ENCODE assay signal across 27 cellular contexts in the genomic region with DNA sequence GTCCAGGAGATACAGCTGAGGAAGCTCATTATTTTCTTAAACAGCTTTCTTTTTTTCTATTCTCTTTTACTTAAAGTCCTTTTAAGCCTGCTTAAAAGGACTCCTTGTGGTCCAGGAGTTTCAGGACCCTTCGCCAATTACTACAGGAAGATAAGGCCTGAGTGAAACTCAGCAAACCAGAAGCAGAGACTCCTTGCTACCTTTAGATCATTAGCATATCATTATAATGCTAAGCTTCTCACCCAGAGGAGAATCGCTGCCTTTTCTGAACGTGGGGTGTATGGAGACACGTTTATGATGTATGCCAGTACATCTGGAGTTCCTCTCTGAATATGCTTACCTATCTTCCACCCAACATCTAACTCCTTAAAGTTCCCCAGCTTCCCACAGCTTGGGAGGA.
"Had no signal": no experiment of that assay in that cellular context is flagged by ENCODE, and none has a peak within 500 bp of the region (broad histone marks: within the 10 kb centered on the region; RNA-seq: fewer than 3 reads in every experiment).

No MANE protein-coding gene starts in this region.

- H3K27me3 Mint-ChIP-seq: activated B cell treated with CpG ODN at 0.5 μM for 24 hours; activated CD4-positive, alpha-beta memory T cell treated with anti-CD3 and anti-CD28 coated beads for 36 hours; brain had no signal

- DNase-seq: activated B cell treated with CpG ODN at 0.5 μM for 24 hours; activated CD4-positive, alpha-beta memory T cell treated with anti-CD3 and anti-CD28 coated beads for 36 hours; activated CD4-positive, alpha-beta T cell treated with anti-CD3 and anti-CD28 coated beads for 4 hours; activated CD4-positive, alpha-beta T cell treated with anti-CD3 and anti-CD28 coated beads, Interleukin-2, amount 50 U/mL, for 1 hour; activated CD4-positive, CD25-positive, alpha-beta regulatory T cell treated with anti-CD3 and anti-CD28 coated beads, Interleukin-2, amount 50 U/mL, for 72 hours; activated CD8-positive, alpha-beta memory T cell treated with anti-CD3 and anti-CD28 coated beads, Interleukin-2, amount 50 U/mL, for 4 hours; activated gamma-delta T cell treated with Interleukin-2 at 50 U/mL for 16 hours; activated naive CD4-positive, alpha-beta T cell treated with anti-CD3 and anti-CD28 coated beads for 36 hours; activated T-cell treated with anti-CD3 and anti-CD28 coated beads for 4 hours; activated T-cell treated with anti-CD3 and anti-CD28 coated beads, Interleukin-2, amount 50 U/mL, for 4 hours; anterior cingulate cortex; central memory CD4-positive, alpha-beta T cell; Karpas-422; NCI-H1105; NCI-H1417 treated with DMSO at 0.1 percent for 48 hours; NCI-H187 treated with DMSO at 0.1 percent for 48 hours; NCI-H345; NCI-H524 treated with DMSO at 0.1 percent for 48 hours; SHP77 treated with DMSO at 0.1 percent for 48 hours; SK-N-SH had no signal

- H3K27ac Mint-ChIP-seq: activated B cell treated with CpG ODN at 0.5 μM for 24 hours; activated CD4-positive, alpha-beta memory T cell treated with anti-CD3 and anti-CD28 coated beads for 36 hours; activated naive CD4-positive, alpha-beta T cell treated with anti-CD3 and anti-CD28 coated beads for 36 hours; activated T-helper 1 cell treated with anti-CD3 and anti-CD28 coated beads, Interleukin-12 subunit alpha, Interleukin-12 subunit beta, Interleukin-2, Interleukin-4 antibody, amounts not matched to agents 30 ng/mL and 10 ng/mL and 1 ng/mL, durations not matched to agents 14 hours and 24 hours and 36 hours; T-helper 1 cell treated with Interleukin-12 subunit alpha and Interleukin-12 subunit beta and Interleukin-4 antibody, amounts not matched to agents 30 μg/mL and 1 μg/mL, for 36 hours; T-helper 2 cell treated with Interferon-gamma antibody and Interleukin-4, amounts not matched to agents 5 μg/mL and 100 μg/mL, for 36 hours had no signal

- H3K4me1 Mint-ChIP-seq: activated B cell treated with CpG ODN at 0.5 μM for 24 hours, brain had no signal

- H3K4me2 ChIP-seq: SK-N-SH had no signal

- H3K9me3 Mint-ChIP-seq: activated B cell treated with CpG ODN at 0.5 μM for 24 hours; activated CD4-positive, alpha-beta memory T cell treated with anti-CD3 and anti-CD28 coated beads for 36 hours; activated naive CD4-positive, alpha-beta T cell treated with anti-CD3 and anti-CD28 coated beads for 36 hours; activated naive CD4-positive, alpha-beta T cell treated with anti-CD3 and anti-CD28 coated beads, Interleukin-2, amount 50 U/mL, for 72 hours; activated T-cell treated with anti-CD3 and anti-CD28 coated beads, Interleukin-2, amount 50 U/mL, for 4 hours; activated T-helper 1 cell treated with anti-CD3 and anti-CD28 coated beads, Interleukin-12 subunit alpha, Interleukin-12 subunit beta, Interleukin-2, Interleukin-4 antibody, amounts not matched to agents 30 ng/mL and 10 ng/mL and 1 ng/mL, durations not matched to agents 14 hours and 24 hours and 36 hours; brain; T-helper 1 cell treated with Interleukin-12 subunit alpha and Interleukin-12 subunit beta and Interleukin-4 antibody, amounts not matched to agents 30 μg/mL and 1 μg/mL, for 36 hours; T-helper 2 cell treated with Interferon-gamma antibody and Interleukin-4, amounts not matched to agents 5 μg/mL and 100 μg/mL, for 36 hours had no signal

- H3K9ac ChIP-seq: SK-N-SH had no signal

- H3K27me3 ChIP-seq: SJSA1 had no signal

- H3K9me3 ChIP-seq: SJSA1, SK-N-SH had no signal

- H3K4me3 ChIP-seq: SJSA1 had no signal

- H3K4me1 ChIP-seq: SJSA1 had no signal

- H3K4me3 Mint-ChIP-seq: activated B cell treated with CpG ODN at 0.5 μM for 24 hours; activated CD4-positive, alpha-beta memory T cell treated with anti-CD3 and anti-CD28 coated beads for 36 hours; activated naive CD4-positive, alpha-beta T cell treated with anti-CD3 and anti-CD28 coated beads for 36 hours; activated T-cell treated with anti-CD3 and anti-CD28 coated beads, Interleukin-2, amount 50 U/mL, for 4 hours; activated T-helper 1 cell treated with anti-CD3 and anti-CD28 coated beads, Interleukin-12 subunit alpha, Interleukin-12 subunit beta, Interleukin-2, Interleukin-4 antibody, amounts not matched to agents 30 ng/mL and 10 ng/mL and 1 ng/mL, durations not matched to agents 14 hours and 24 hours and 36 hours; brain; T-helper 1 cell treated with Interleukin-12 subunit alpha and Interleukin-12 subunit beta and Interleukin-4 antibody, amounts not matched to agents 30 μg/mL and 1 μg/mL, for 36 hours; T-helper 2 cell treated with Interferon-gamma antibody and Interleukin-4, amounts not matched to agents 5 μg/mL and 100 μg/mL, for 36 hours had no signal

- ATAC-seq: activated naive CD4-positive, alpha-beta T cell treated with anti-CD3 and anti-CD28 coated beads, Interleukin-2, amount 50 U/mL, for 72 hours; activated T-cell treated with anti-CD3 and anti-CD28 coated beads, Interleukin-2, amount 50 U/mL, for 4 hours; Panc1 had no signal

- H3K27ac ChIP-seq: SJSA1 had no signal
